8 cellular contexts compared by ENCODE assay signal in genomic region chr7:99325597-99326407, GRCh38. TPM values are rescaled to one million over a fixed set of nuclear protein-coding genes. Genes with fewer than 3 reads are reported as not detected.
DNase-seq lines count a peak whose midpoint lies in the region; ATAC-seq and TF ChIP-seq lines count a peak whose summit lies in the region.

Gene ARPC1A, plus strand, starts transcription at chr7:99325898. Its CDS starts 7,456 bp downstream, at chr7:99333354.

- peak; percentile 95 for TF ChIP-seq POLR2A in GM10847 (IDR thresholded peaks at IDR 0.05; ENCODE audit: extremely low read depth, insufficient read length)

- H3K27ac Mint-ChIP-seq in activated naive CD4-positive, alpha-beta T cell treated with anti-CD3 and anti-CD28 coated beads, Interleukin-2, amount 50 U/mL, for 72 hours, result peak within 1 kb of the TSS; percentile 84 to 97

- TF ChIP-seq CTCF in omental fat pad (IDR thresholded peaks at IDR 0.05), result peak in 1 of 3 donors; percentile 20

- peak within 1 kb of the TSS; percentile 31 for H3K27ac ChIP-seq in temporal lobe (ENCODE audit: low read depth, low read length)

- peaks cover 10% of the 10 kb centered on the region in 2 donors for H3K36me3 Mint-ChIP-seq in activated naive CD4-positive, alpha-beta T cell treated with anti-CD3 and anti-CD28 coated beads, Interleukin-2, amount 50 U/mL, for 72 hours

- DNase-seq in NCI-H1105 (lab: John Stamatoyannopoulos, UW) (peak; percentile 86), SKM-1 (lab: John Stamatoyannopoulos, UW; ENCODE audit: unreplicated experiment) (peak; percentile 85), glomerular visceral epithelial cell (ENCODE audit: extremely low spot score) (peak; percentile 93), omental fat pad (ENCODE audit: low spot score) (peak; percentile 58)
- peak; percentile 95 to 96 for DNase-seq in activated naive CD4-positive, alpha-beta T cell treated with anti-CD3 and anti-CD28 coated beads, Interleukin-2, amount 50 U/mL, for 72 hours (ENCODE audit: low spot score in 2 of 2)

- ATAC-seq in HG02623 (IDR thresholded peaks at IDR 0.05; ENCODE audit: unreplicated experiment) (peak; percentile 91), omental fat pad (ENCODE audit: low FRiP score) (peak; percentile 97)
- peak; percentile 92 to 93 for ATAC-seq in activated naive CD4-positive, alpha-beta T cell treated with anti-CD3 and anti-CD28 coated beads, Interleukin-2, amount 50 U/mL, for 72 hours

- no peaks in the 10 kb centered on the region for H3K9me3 Mint-ChIP-seq in activated naive CD4-positive, alpha-beta T cell treated with anti-CD3 and anti-CD28 coated beads, Interleukin-2, amount 50 U/mL, for 72 hours

RNA-seq across cellular contexts. Expression of gene ARPC1A, which starts in this region (rescaled TPM):
- total RNA-seq in activated naive CD4-positive, alpha-beta T cell treated with anti-CD3 and anti-CD28 coated beads, Interleukin-2, amount 50 U/mL, for 72 hours, result 10 to 100 TPM; 43.5 to 57.2 TPM
- 100 to 1,000 TPM; 103 to 137 (median 124) TPM for total RNA-seq in omental fat pad
- total RNA-seq in temporal lobe, result 70.1 TPM

Comparison
In these comparisons a context has a peak if more than half of its experiments do, and no peak if none do; other contexts are left out.
1. Peak in every context shown above with its lines: DNase-seq, ATAC-seq and H3K27ac ChIP-seq.